ENCODE assay signal across 29 cellular contexts in genomic region chr3:72085036-72085435, GRCh38.
"Had no signal": no experiment of that assay in that cellular context is flagged by ENCODE, and none has a peak within 500 bp of the region (broad histone marks: within the 10 kb centered on the region; RNA-seq: fewer than 3 reads in every experiment).

No MANE protein-coding gene starts in this region.

- H3K27ac ChIP-seq: ascending aorta, cardiac muscle cell, coronary artery, dorsolateral prefrontal cortex, gastroesophageal sphincter, pancreas, psoas muscle, sigmoid colon, tibial artery had no signal

- ATAC-seq: gastroesophageal sphincter; naive thymus-derived CD4-positive, alpha-beta T cell; pancreas; psoas muscle; stimulated activated effector memory CD8-positive, alpha-beta T cell treated with anti-CD3 and anti-CD28 coated beads, Interleukin-12 subunit alpha, Interleukin-12 subunit beta, amount 100 ng/mL, for 72 hours; stimulated activated naive CD8-positive, alpha-beta T cell treated with anti-CD3 and anti-CD28 coated beads, Interleukin-15, amount 100 ng/mL, for 72 hours had no signal

- H3K9me3 ChIP-seq: ascending aorta, gastroesophageal sphincter, pancreas, psoas muscle, sigmoid colon, tibial artery had no signal

- H3K27me3 ChIP-seq: ascending aorta, cardiac muscle cell, dorsolateral prefrontal cortex, gastroesophageal sphincter, pancreas, sigmoid colon, tibial artery had no signal

- FAIRE-seq: endothelial cell of umbilical vein, pancreas, small intestine had no signal

- H3K4me1 ChIP-seq: pancreas, psoas muscle, tibial artery had no signal

- H3K36me3 ChIP-seq: ascending aorta, cardiac muscle cell, gastroesophageal sphincter, pancreas, sigmoid colon, tibial artery had no signal

- DNase-seq: activated CD4-positive, alpha-beta memory T cell treated with anti-CD3 and anti-CD28 coated beads, Interleukin-2, amount 10 ng/mL, durations not matched to agents 7 days and 5 days; activated CD4-positive, alpha-beta T cell treated with anti-CD3 and anti-CD28 coated beads for 1 hour; activated CD4-positive, alpha-beta T cell treated with anti-CD3 and anti-CD28 coated beads, Interleukin-2, amount 10 ng/mL, durations not matched to agents 7 days and 5 days; activated CD8-positive, alpha-beta memory T cell treated with anti-CD3 and anti-CD28 coated beads, Interleukin-2, amount 50 U/mL, for 48 hours; activated gamma-delta T cell; activated naive CD4-positive, alpha-beta T cell treated with anti-CD3 and anti-CD28 coated beads, Interleukin-2, amount 10 ng/mL, durations not matched to agents 7 days and 5 days; activated naive CD8-positive, alpha-beta T cell treated with anti-CD3 and anti-CD28 coated beads, Interleukin-2, amount 10 ng/mL, durations not matched to agents 7 days and 5 days; activated T-cell treated with anti-CD3 and anti-CD28 coated beads, Interleukin-2, amount 50 U/mL, for 24 hours; dorsolateral prefrontal cortex; head of caudate nucleus; hippocampal formation; immature natural killer cell; midbrain; naive thymus-derived CD4-positive, alpha-beta T cell; nucleus accumbens; pancreas; psoas muscle; sigmoid colon; small intestine; stimulated activated CD4-positive, alpha-beta T cell treated with anti-CD3 and anti-CD28 coated beads, Interleukin-4, amount 100 ng/mL, for 24 hours; stimulated activated naive CD8-positive, alpha-beta T cell treated with anti-CD3 and anti-CD28 coated beads, Interleukin-15, amount 100 ng/mL, for 72 hours; substantia nigra; tibial artery had no signal

- H3K4me3 ChIP-seq: ascending aorta, cardiac muscle cell, coronary artery, dorsolateral prefrontal cortex, gastroesophageal sphincter, pancreas, psoas muscle, sigmoid colon, tibial artery had no signal
